ENCODE assay signal across 28 cellular contexts in the genomic region with DNA sequence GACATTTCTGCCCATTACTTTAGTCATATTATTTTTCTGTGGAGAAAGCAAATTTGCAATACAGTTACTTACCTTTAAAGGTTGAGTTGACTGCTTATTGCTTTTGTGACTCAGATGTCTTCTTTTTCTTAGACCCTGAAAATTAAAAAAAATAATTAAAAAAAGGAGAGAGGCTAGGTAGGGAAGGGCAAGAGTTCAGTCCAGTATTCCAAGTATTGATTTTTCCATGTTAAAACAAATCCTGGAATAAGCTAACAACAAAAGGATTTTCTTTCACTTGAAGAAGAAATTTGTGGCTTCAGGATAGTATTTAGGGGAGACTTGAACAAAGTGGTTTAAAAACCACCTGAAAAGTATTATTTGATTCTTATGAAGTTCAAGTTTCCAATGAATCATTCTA. TPM values are rescaled to one million over a fixed set of nuclear protein-coding genes. Genes with fewer than 3 reads are reported as not detected.
"Had no signal": no experiment of that assay in that cellular context is flagged by ENCODE, and none has a peak within 500 bp of the region (broad histone marks: within the 10 kb centered on the region; RNA-seq: fewer than 3 reads in every experiment).

No MANE protein-coding gene starts in this region.

- H3K36me3 ChIP-seq: stomach, suprapubic skin, thoracic aorta, thyroid gland, tibial artery, tibial nerve, transverse colon, upper lobe of left lung, upper lobe of right lung, uterus, vagina had no signal

- H3K4me1 ChIP-seq: stomach, suprapubic skin, testis, thyroid gland, tibial artery, tibial nerve, transverse colon, upper lobe of left lung, upper lobe of right lung, uterus, vagina had no signal

- H3K27me3 ChIP-seq: stomach, testis, thyroid gland, tibial artery, tibial nerve, transverse colon, upper lobe of left lung, upper lobe of right lung, uterus, vagina had no signal

- H3K9me3 ChIP-seq: testis, thoracic aorta, thyroid gland, transverse colon, upper lobe of left lung, upper lobe of right lung, uterus, vagina had no signal

- ATAC-seq: stimulated activated effector memory CD8-positive, alpha-beta T cell treated with anti-CD3 and anti-CD28 coated beads, Interleukin-12 subunit alpha, Interleukin-12 subunit beta, amount 100 ng/mL, for 72 hours; stimulated activated memory B cell treated with anti-CD40 and anti-IgM and Interleukin-4, amounts not matched to agents 10 μg/mL and 1 μg/mL and 100 μg/mL, for 72 hours; stimulated activated naive B cell treated with anti-CD40 and anti-IgM and Interleukin-4, amounts not matched to agents 10 μg/mL and 1 μg/mL and 100 μg/mL, for 72 hours; stimulated activated naive CD8-positive, alpha-beta T cell treated with anti-CD3 and anti-CD28 coated beads, Interleukin-15, amount 100 ng/mL, for 72 hours; stimulated activated naive CD8-positive, alpha-beta T cell treated with anti-CD3 and anti-CD28 coated beads, Interleukin-15, Interleukin-2, amounts not matched to agents 100 U/mL and 50 U/mL, for 24 hours; upper lobe of right lung had no signal

- H3K4me3 ChIP-seq: stomach, suprapubic skin, testis, thoracic aorta, thyroid gland, tibial artery, tibial nerve, transverse colon, upper lobe of left lung, upper lobe of right lung, uterus, vagina had no signal

- H3K27ac ChIP-seq: stomach, suprapubic skin, testis, thoracic aorta, thyroid gland, tibial artery, tibial nerve, transverse colon, upper lobe of left lung, upper lobe of right lung, uterus, vagina had no signal

- DNase-seq: stimulated activated CD4-positive, alpha-beta T cell treated with anti-CD3 and anti-CD28 coated beads, Interleukin-2, amount 100 ng/mL, for 48 hours; stimulated activated CD4-positive, alpha-beta T cell treated with anti-CD3 and anti-CD28 coated beads, Interleukin-4, amount 100 ng/mL, for 1 hour; stimulated activated CD4-positive, alpha-beta T cell treated with anti-CD3 and anti-CD28 coated beads, Interleukin-4, amount 100 ng/mL, for 24 hours; stimulated activated CD4-positive, alpha-beta T cell treated with anti-CD3 and anti-CD28 coated beads, Interleukin-4, amount 100 ng/mL, for 4 hours; stimulated activated CD8-positive, alpha-beta memory T cell treated with anti-CD3 and anti-CD28 coated beads, Interleukin-4, amount 100 ng/mL, for 48 hours; stimulated activated naive B cell treated with anti-CD40 and anti-IgM and Interleukin-4, amounts not matched to agents 10 μg/mL and 1 μg/mL and 100 μg/mL, for 72 hours; stimulated activated naive CD4-positive, alpha-beta T cell; stimulated activated naive CD4-positive, alpha-beta T cell treated with Interleukin-2 at 50 U/mL for 16 hours; stimulated activated naive CD8-positive, alpha-beta T cell treated with anti-CD3 and anti-CD28 coated beads, Interleukin-15, amount 100 ng/mL, for 72 hours; stimulated activated naive CD8-positive, alpha-beta T cell treated with anti-CD3 and anti-CD28 coated beads, Interleukin-15, Interleukin-2, amounts not matched to agents 100 U/mL and 50 U/mL, for 24 hours; stomach; substantia nigra; testis; thyroid gland; tibial artery; transverse colon; trophoblast cell; upper lobe of left lung; upper lobe of right lung; uterus had no signal

RNA-seq across cellular contexts. Expression of gene LMNTD1, which starts 49.4 kb away (rescaled TPM):
- total RNA-seq: stomach, subcutaneous adipose tissue, thoracic aorta, tibial nerve, transverse colon, upper lobe of right lung, ureter, vagina had no signal
- polyA plus RNA-seq: stomach had no signal
